In genomic region chr2:120842456-120843439, GRCh38 we compare ENCODE assay signal across 26 cellular contexts.
DNase-seq lines count a peak whose midpoint lies in the region; ATAC-seq and TF ChIP-seq lines count a peak whose summit lies in the region.
"Had no signal": no experiment of that assay in that cellular context is flagged by ENCODE, and none has a peak within 500 bp of the region (broad histone marks: within the 10 kb centered on the region; RNA-seq: fewer than 3 reads in every experiment).

No MANE protein-coding gene starts in this region.

- peaks cover 11% of the 10 kb centered on the region for H3K36me3 Mint-ChIP-seq in osteocyte (ENCODE audit: unreplicated experiment)
- H3K36me3 Mint-ChIP-seq: stimulated activated effector memory CD8-positive, alpha-beta T cell treated with anti-CD3 and anti-CD28 coated beads, Interleukin-12 subunit alpha, Interleukin-12 subunit beta, amount 100 ng/mL, for 72 hours had no signal

- no peak overlapping the region for H3K4me3 Mint-ChIP-seq in osteocyte (ENCODE audit: unreplicated experiment)
- H3K4me3 Mint-ChIP-seq: activated naive CD8-positive, alpha-beta T cell treated with anti-CD3 and anti-CD28 coated beads, Interleukin-2, amount 50 U/mL, for 24 hours; brain; stimulated activated effector memory CD8-positive, alpha-beta T cell treated with anti-CD3 and anti-CD28 coated beads, Interleukin-12 subunit alpha, Interleukin-12 subunit beta, amount 100 ng/mL, for 72 hours had no signal

- H3K4me2 ChIP-seq in SK-N-SH: no peak overlapping the region
- no peak overlapping the region for H3K4me2 ChIP-seq in fibroblast of lung (ENCODE audit: extremely low read depth, insufficient read depth, low read length)

- H3K9me3 ChIP-seq in SK-N-SH: no peaks in the 10 kb centered on the region
- H3K9me3 ChIP-seq in fibroblast of lung (ENCODE audit: control insufficient read depth, insufficient read depth, low read depth, low read length): no peaks in the 10 kb centered on the region
- H3K9me3 ChIP-seq: left ventricle myocardium inferior, right lobe of liver, transverse colon had no signal

- peak overlapping the region; percentile 48 for H3K27ac Mint-ChIP-seq in osteocyte (ENCODE audit: unreplicated experiment)
- H3K27ac Mint-ChIP-seq: activated naive CD8-positive, alpha-beta T cell treated with anti-CD3 and anti-CD28 coated beads, Interleukin-2, amount 50 U/mL, for 24 hours; progenitor cell of endocrine pancreas; stimulated activated effector memory CD8-positive, alpha-beta T cell treated with anti-CD3 and anti-CD28 coated beads, Interleukin-12 subunit alpha, Interleukin-12 subunit beta, amount 100 ng/mL, for 72 hours had no signal

- TF ChIP-seq CTCF in SK-N-SH (IDR thresholded peaks at IDR 0.05) (no peak), fibroblast of lung (conservative IDR thresholded peaks at IDR 0.05 in 1 of 2, IDR thresholded peaks at IDR 0.05 in 1 of 2; ENCODE audit: low read depth in 1 of 2, low read length in 2 of 2) (no peak), osteocyte (IDR thresholded peaks at IDR 0.05) (no peak)

- H3K27ac ChIP-seq in SK-N-SH (ENCODE audit: low read depth in 2 of 2, low read length in 1 of 2) (peak overlapping the region in 1 of 2 experiments; percentile 41; a peak in 2 of 4 replicates), fibroblast of lung (ENCODE audit: insufficient read depth, low read length) (no peak overlapping the region)
- H3K27ac ChIP-seq: left ventricle myocardium inferior, right lobe of liver, transverse colon had no signal

- H3K79me2 ChIP-seq in SK-N-SH (ENCODE audit: insufficient read depth) (peaks cover 27% of the 10 kb centered on the region), fibroblast of lung (ENCODE audit: control insufficient read depth, insufficient read depth, low read length) (peaks cover 1% of the 10 kb centered on the region)

- TF ChIP-seq EP300 in SK-N-SH (IDR thresholded peaks at IDR 0.05; ENCODE audit: borderline replicate concordance in 1 of 2, low read depth in 1 of 2, low read length in 1 of 2): peak in 1 of 2 experiments; percentile 51; a peak in 2 of 4 replicates

- H2AFZ ChIP-seq in SK-N-SH (ENCODE audit: low read depth) (no peak overlapping the region), fibroblast of lung (ENCODE audit: low read length) (no peak overlapping the region)

- POLR2A ChIA-PET in SK-N-SH (lab: Yijun Ruan, JAX): no interaction called here

- no peak for DNase-seq in SK-N-SH
- peak; percentile 11 to 52 for DNase-seq in fibroblast of lung (ENCODE audit: low read depth in 2 of 2)
- no peak for DNase-seq in osteocyte (ENCODE audit: extremely low spot score, unreplicated experiment)
- no peak for DNase-seq in activated gamma-delta T cell treated with Interleukin-2 at 50 U/mL for 16 hours
- no peak for DNase-seq in activated naive CD4-positive, alpha-beta T cell (lab: John Stamatoyannopoulos, UW)
- DNase-seq: 8988T; activated CD4-positive, alpha-beta T cell treated with anti-CD3 and anti-CD28 coated beads, Interleukin-2, amount 50 U/mL, for 48 hours; activated CD4-positive, CD25-positive, alpha-beta regulatory T cell treated with anti-CD3 and anti-CD28 coated beads, Interleukin-2, amount 50 U/mL, for 72 hours; activated naive CD8-positive, alpha-beta T cell treated with anti-CD3 and anti-CD28 coated beads, Interleukin-2, amount 50 U/mL, for 24 hours; activated T-cell treated with anti-CD3 and anti-CD28 coated beads, Interleukin-2, amount 50 U/mL, for 48 hours; cerebellar nuclear complex; islet precursor cell; left ventricle myocardium inferior; MM.1S; NCI-H2029; NCI-H524; NK-92 treated with Interleukin-12 subunit alpha and Interleukin-12 subunit beta, amount 100 ng/mL, for 24 hours; T-helper 2 cell; transverse colon had no signal

- CTCF ChIA-PET in SK-N-SH (lab: Yijun Ruan, JAX): interaction anchor here (0.9 to 2.1 kb wide), 7 partner anchors 9 to 238 kb away, joined by 3 to 8 read pairs (median 5); no protein-coding TSS in a partner anchor

- H3K4me3 ChIP-seq in SK-N-SH (ENCODE audit: low read depth in 2 of 2, low read length in 1 of 2) (no peak overlapping the region), fibroblast of lung (replicated peaks in 1 of 4; ENCODE audit: control extremely low read depth in 1 of 4, insufficient read depth in 1 of 4, low read depth in 3 of 4, low read length in 4 of 4) (no peak overlapping the region)
- H3K4me3 ChIP-seq: left ventricle myocardium inferior, right lobe of liver, transverse colon had no signal

- no peaks in the 10 kb centered on the region for H3K9me2 ChIP-seq in SK-N-SH

- peaks cover 4% of the 10 kb centered on the region for H3F3A ChIP-seq in SK-N-SH (replicated peaks; ENCODE audit: insufficient read depth)

- H3K9me3 Mint-ChIP-seq in osteocyte (ENCODE audit: unreplicated experiment): no peaks in the 10 kb centered on the region
- H3K9me3 Mint-ChIP-seq: activated naive CD8-positive, alpha-beta T cell treated with anti-CD3 and anti-CD28 coated beads, Interleukin-2, amount 50 U/mL, for 24 hours; stimulated activated effector memory CD8-positive, alpha-beta T cell treated with anti-CD3 and anti-CD28 coated beads, Interleukin-12 subunit alpha, Interleukin-12 subunit beta, amount 100 ng/mL, for 72 hours had no signal

- TF ChIP-seq RAD21 in SK-N-SH (IDR thresholded peaks at IDR 0.05; ENCODE audit: low read length): no peak

- H3K4me1 ChIP-seq in SK-N-SH (ENCODE audit: control insufficient read depth in 1 of 2, insufficient read depth in 2 of 2, low read depth in 1 of 2, low read length in 1 of 2): peaks cover 4 to 49% of the 10 kb centered on the region in 2 experiments; a peak in 3 of 4 replicates
- no peaks in the 10 kb centered on the region for H3K4me1 ChIP-seq in fibroblast of lung (ENCODE audit: control insufficient read depth, extremely low read depth, insufficient read depth, low read length)
- H3K4me1 ChIP-seq: right lobe of liver had no signal

- H3K9ac ChIP-seq in SK-N-SH: no peak overlapping the region
- no peak overlapping the region for H3K9ac ChIP-seq in fibroblast of lung (ENCODE audit: insufficient read depth, low read length)

- peaks cover 18% of the 10 kb centered on the region for H4K20me1 ChIP-seq in SK-N-SH (ENCODE audit: insufficient read depth)
- H4K20me1 ChIP-seq in fibroblast of lung (ENCODE audit: control insufficient read depth, extremely low read depth, insufficient read depth, low read length): no peaks in the 10 kb centered on the region

- 93% methylated on average over 12 of the region's 12 CpGs for WGBS in SK-N-SH (ENCODE audit: low lambda C conversion rate)

- H3K27me3 Mint-ChIP-seq in osteocyte (ENCODE audit: unreplicated experiment): no peaks in the 10 kb centered on the region
- H3K27me3 Mint-ChIP-seq: activated naive CD8-positive, alpha-beta T cell treated with anti-CD3 and anti-CD28 coated beads, Interleukin-2, amount 50 U/mL, for 24 hours; brain had no signal

- H3K36me3 ChIP-seq in SK-N-SH (replicated peaks in 1 of 2; ENCODE audit: control insufficient read depth in 1 of 2, insufficient read depth in 2 of 2, low read length in 1 of 2) (no peaks in the 10 kb centered on the region), fibroblast of lung (ENCODE audit: control insufficient read depth, insufficient read depth, low read length) (no peaks in the 10 kb centered on the region)
- H3K36me3 ChIP-seq: left ventricle myocardium inferior, right lobe of liver, transverse colon had no signal

- peaks cover 34% of the 10 kb centered on the region for H3K4me1 Mint-ChIP-seq in osteocyte (ENCODE audit: unreplicated experiment)
- H3K4me1 Mint-ChIP-seq: activated naive CD8-positive, alpha-beta T cell treated with anti-CD3 and anti-CD28 coated beads, Interleukin-2, amount 50 U/mL, for 24 hours; stimulated activated effector memory CD8-positive, alpha-beta T cell treated with anti-CD3 and anti-CD28 coated beads, Interleukin-12 subunit alpha, Interleukin-12 subunit beta, amount 100 ng/mL, for 72 hours had no signal

- H3K27me3 ChIP-seq in SK-N-SH (ENCODE audit: insufficient read depth): no peaks in the 10 kb centered on the region
- H3K27me3 ChIP-seq in fibroblast of lung (ENCODE audit: control insufficient read depth, insufficient read depth, low read length): no peaks in the 10 kb centered on the region
- H3K27me3 ChIP-seq: right lobe of liver, transverse colon had no signal

- ATAC-seq in SK-N-SH treated with all-trans-retinoic acid at 6 μM for 48 hours (no peak; the same call in 2 of the 3 replicates), HG03469 (IDR thresholded peaks at IDR 0.05; ENCODE audit: unreplicated experiment) (no peak), GM21360 (IDR thresholded peaks at IDR 0.05; ENCODE audit: unreplicated experiment) (no peak)
- ATAC-seq: activated naive CD8-positive, alpha-beta T cell treated with anti-CD3 and anti-CD28 coated beads, Interleukin-2, amount 50 U/mL, for 24 hours; right lobe of liver; stimulated activated effector memory CD8-positive, alpha-beta T cell treated with anti-CD3 and anti-CD28 coated beads, Interleukin-12 subunit alpha, Interleukin-12 subunit beta, amount 100 ng/mL, for 72 hours had no signal

TF ChIP-seq in SK-N-SH, 30 proteins besides CTCF, POLR2A, EP300 and RAD21 (continues in another document):
- TF ChIP-seq GATA2 (CRISPR knock-in tag; IDR thresholded peaks at IDR 0.05): no peak
- TF ChIP-seq IRF3 (IDR thresholded peaks at IDR 0.05; ENCODE audit: low read depth, low read length): no peak
- TF ChIP-seq TCF12 (IDR thresholded peaks at IDR 0.05): peak; percentile 11; the same call in 1 of the 2 replicates
- no peak for TF ChIP-seq NRF1 (IDR thresholded peaks at IDR 0.05; ENCODE audit: low read depth, low read length)

TF ChIP-seq in SK-N-SH treated with all-trans-retinoic acid at 6 μM for 48 hours, 23 proteins besides CTCF, POLR2A, EP300 and RAD21 (continues in another document):
- no peak for TF ChIP-seq TSHZ2 (CRISPR knock-in tag; IDR thresholded peaks at IDR 0.05)

Comparison
In these comparisons a context has a peak if more than half of its experiments do, and no peak if none do; other contexts are left out.
1. DNase-seq: peak in fibroblast of lung (2 of 2); none in SK-N-SH (single experiment), osteocyte (single experiment), activated gamma-delta T cell treated with Interleukin-2 at 50 U/mL for 16 hours (single experiment) and activated naive CD4-positive, alpha-beta T cell (0 of 4).